In genomic region chr18:2715990-2716389, GRCh38 we compare ENCODE assay signal across 18 cellular contexts.
A peak's percentile ranks its signal among the peaks of the same experiment; 100 is the strongest.
DNase-seq lines count a peak whose midpoint lies in the region; ATAC-seq and TF ChIP-seq lines count a peak whose summit lies in the region.
"Had no signal": no experiment of that assay in that cellular context is flagged by ENCODE, and none has a peak within 500 bp of the region (broad histone marks: within the 10 kb centered on the region; RNA-seq: fewer than 3 reads in every experiment).

No MANE protein-coding gene starts in this region.

- POLR2A ChIA-PET in CD8-positive, alpha-beta memory T cell (lab: Charles Lee) = no interaction called here

- H3K36me3 ChIP-seq in CD8-positive, alpha-beta memory T cell (ENCODE audit: insufficient read depth, low read length) = peaks cover 47% of the 10 kb centered on the region
- H3K36me3 ChIP-seq: prostate gland had no signal

- H3K4me1 ChIP-seq in CD8-positive, alpha-beta memory T cell (ENCODE audit: insufficient read depth, low read length) = peaks cover 18% of the 10 kb centered on the region
- H3K4me1 ChIP-seq: prostate gland had no signal

- peaks cover 0 to 1% of the 10 kb centered on the region in 2 donors for H3K27me3 Mint-ChIP-seq in CD8-positive, alpha-beta memory T cell
- H3K27me3 Mint-ChIP-seq in activated naive CD8-positive, alpha-beta T cell = no peaks in the 10 kb centered on the region
- no peaks in the 10 kb centered on the region for H3K27me3 Mint-ChIP-seq in Calu3 (ENCODE audit: unreplicated experiment)

- CTCF ChIA-PET in CD8-positive, alpha-beta memory T cell (lab: Charles Lee) = no interaction called here
- CTCF ChIA-PET in Calu3 (lab: Charles Lee) = no interaction called here

- H3K27ac Mint-ChIP-seq in CD8-positive, alpha-beta memory T cell = peak overlapping the region in 7 of 8 donors; percentile 2 to 80 (median 68)
- H3K27ac Mint-ChIP-seq in activated naive CD8-positive, alpha-beta T cell = peak overlapping the region; percentile 75
- no peak overlapping the region for H3K27ac Mint-ChIP-seq in Calu3 (ENCODE audit: unreplicated experiment)
- H3K27ac Mint-ChIP-seq: mesothelial cell of epicardium had no signal

- H3K9me3 Mint-ChIP-seq in CD8-positive, alpha-beta memory T cell = no peaks in the 10 kb centered on the region
- H3K9me3 Mint-ChIP-seq in activated naive CD8-positive, alpha-beta T cell (ENCODE audit: low read depth) = peaks cover 5% of the 10 kb centered on the region
- H3K9me3 Mint-ChIP-seq in Calu3 (ENCODE audit: low read depth, unreplicated experiment) = no peaks in the 10 kb centered on the region
- H3K9me3 Mint-ChIP-seq: mesothelial cell of epicardium had no signal

- no TSS peak for BruUV-seq in Calu3 (replicated peaks; lab: Mats Ljungman, UMichigan)

- DNase-seq in AG08395 (ENCODE audit: low spot score) = peak; percentile 6
- no peak for DNase-seq in CD8-positive, alpha-beta memory T cell
- peak; percentile 15 for DNase-seq in hepatic stellate cell (ENCODE audit: low spot score)
- DNase-seq in left colon = no peak
- no peak for DNase-seq in Calu3
- DNase-seq in stimulated activated CD4-positive, alpha-beta T cell treated with anti-CD3 and anti-CD28 coated beads, Interleukin-15, amount 100 ng/mL, for 24 hours = no peak
- DNase-seq in GM13977 (ENCODE audit: low spot score) = no peak
- DNase-seq: activated CD8-positive, alpha-beta memory T cell treated with anti-CD3 and anti-CD28 coated beads, Interleukin-2, amount 50 U/mL, for 48 hours; aorta; foreskin melanocyte; NCI-H1048; NCI-H2171; NK-92 treated with Interleukin-12 subunit alpha and Interleukin-12 subunit beta, amount 100 ng/mL, for 24 hours; SHP77 treated with DMSO at 0.1 percent for 48 hours; transverse colon had no signal

- ATAC-seq in left colon = no peak

- no peaks in the 10 kb centered on the region for H3K27me3 ChIP-seq in CD8-positive, alpha-beta memory T cell (ENCODE audit: insufficient read depth, low read length, poor library complexity, severe bottlenecking)
- H3K27me3 ChIP-seq: transverse colon had no signal

- H3K9me3 ChIP-seq in CD8-positive, alpha-beta memory T cell (ENCODE audit: low read length) = no peaks in the 10 kb centered on the region
- H3K9me3 ChIP-seq: prostate gland, transverse colon had no signal

- no peak overlapping the region for H3K27ac ChIP-seq in CD8-positive, alpha-beta memory T cell (ENCODE audit: low read depth, low read length)
- H3K27ac ChIP-seq: prostate gland, transverse colon had no signal

- H3K36me3 Mint-ChIP-seq in CD8-positive, alpha-beta memory T cell = peaks cover 22 to 91% (median 40%) of the 10 kb centered on the region in 3 donors
- H3K36me3 Mint-ChIP-seq in activated naive CD8-positive, alpha-beta T cell = peaks cover 25% of the 10 kb centered on the region
- peaks cover 51% of the 10 kb centered on the region for H3K36me3 Mint-ChIP-seq in Calu3 (ENCODE audit: insufficient read depth, unreplicated experiment)

- intact Hi-C loops in left colon (cut with DNase I, micrococcal nuclease) (no loop called here), Calu3 (cut with micrococcal nuclease; ENCODE audit: unreplicated experiment) (no loop called here)

- peaks cover 48 to 65% (median 56%) of the 10 kb centered on the region in 3 donors for H3K4me1 Mint-ChIP-seq in CD8-positive, alpha-beta memory T cell
- peaks cover 55% of the 10 kb centered on the region for H3K4me1 Mint-ChIP-seq in activated naive CD8-positive, alpha-beta T cell (ENCODE audit: low read depth)
- no peaks in the 10 kb centered on the region for H3K4me1 Mint-ChIP-seq in Calu3 (ENCODE audit: low read depth, unreplicated experiment)
- H3K4me1 Mint-ChIP-seq: mesothelial cell of epicardium had no signal

- TF ChIP-seq CTCF in Calu3 (IDR thresholded peaks at IDR 0.05; ENCODE audit: unreplicated experiment) (no peak), GM13977 (IDR thresholded peaks at IDR 0.05; ENCODE audit: extremely low read depth, insufficient read depth, missing control alignments) (no peak)

- in situ Hi-C loops in GM13977 (cut with MboI; ENCODE audit: low pct_unique_long_range_greater_than_20kb, low sequenced_read_pairs, unreplicated experiment) = no loop called here

- H3K4me3 ChIP-seq in CD8-positive, alpha-beta memory T cell (ENCODE audit: low read length) = no peak overlapping the region
- H3K4me3 ChIP-seq: prostate gland, transverse colon had no signal

- no peak overlapping the region for H3K4me3 Mint-ChIP-seq in CD8-positive, alpha-beta memory T cell
- H3K4me3 Mint-ChIP-seq in activated naive CD8-positive, alpha-beta T cell = no peak overlapping the region
- no peak overlapping the region for H3K4me3 Mint-ChIP-seq in Calu3 (ENCODE audit: low read depth, unreplicated experiment)
- H3K4me3 Mint-ChIP-seq: mesothelial cell of epicardium had no signal

Comparison
In these comparisons a context has a peak if more than half of its experiments do, and no peak if none do; other contexts are left out.
1. DNase-seq: peak in AG08395 (single experiment) and hepatic stellate cell (single experiment); none in CD8-positive, alpha-beta memory T cell (0 of 5), left colon (0 of 2), Calu3 (single experiment), stimulated activated CD4-positive, alpha-beta T cell treated with anti-CD3 and anti-CD28 coated beads, Interleukin-15, amount 100 ng/mL, for 24 hours (single experiment) and GM13977 (single experiment).